24 cellular contexts compared by ENCODE assay signal in genomic region chr10:26213157-26213780, GRCh38. TPM values are rescaled to one million over a fixed set of nuclear protein-coding genes. Genes with fewer than 3 reads are reported as not detected.
"Had no signal": no experiment of that assay in that cellular context is flagged by ENCODE, and none has a peak within 500 bp of the region (broad histone marks: within the 10 kb centered on the region; RNA-seq: fewer than 3 reads in every experiment).

No MANE protein-coding gene starts in this region.

- H3K36me3 Mint-ChIP-seq: activated naive CD4-positive, alpha-beta T cell treated with anti-CD3 and anti-CD28 coated beads, Interleukin-2, amount 50 U/mL, for 72 hours; mesothelial cell of epicardium had no signal

- H3K9me3 ChIP-seq: adrenal gland, esophagus squamous epithelium, prostate gland, right atrium auricular region, thyroid gland had no signal

- H3K27ac ChIP-seq: adrenal gland, esophagus squamous epithelium, heart right ventricle, prostate gland, right atrium auricular region, thyroid gland, VCaP had no signal

- H3K4me3 ChIP-seq: adrenal gland, esophagus squamous epithelium, heart right ventricle, lung, prostate gland, right atrium auricular region, thyroid gland had no signal

- DNase-seq: activated CD4-positive, alpha-beta T cell treated with anti-CD3 and anti-CD28 coated beads for 1 hour; activated gamma-delta T cell; adrenal gland; effector CD8-positive, alpha-beta T cell; esophagus squamous epithelium; heart right ventricle; stimulated activated CD4-positive, alpha-beta T cell treated with anti-CD3 and anti-CD28 coated beads, Interleukin-2, amount 100 ng/mL, for 24 hours; stimulated activated naive CD4-positive, alpha-beta T cell treated with Interleukin-2 at 50 U/mL for 16 hours; thyroid gland had no signal

- H3K9me3 Mint-ChIP-seq: activated naive CD4-positive, alpha-beta T cell treated with anti-CD3 and anti-CD28 coated beads, Interleukin-2, amount 50 U/mL, for 72 hours; mesothelial cell of epicardium; T-helper 1 cell treated with Interleukin-12 subunit alpha and Interleukin-12 subunit beta and Interleukin-4 antibody, amounts not matched to agents 30 μg/mL and 1 μg/mL, for 36 hours had no signal

- H3K4me3 Mint-ChIP-seq: mesothelial cell of epicardium; nephron; T-helper 1 cell treated with Interleukin-12 subunit alpha and Interleukin-12 subunit beta and Interleukin-4 antibody, amounts not matched to agents 30 μg/mL and 1 μg/mL, for 36 hours had no signal

- H3K27ac Mint-ChIP-seq: activated naive CD4-positive, alpha-beta T cell treated with anti-CD3 and anti-CD28 coated beads, Interleukin-2, amount 50 U/mL, for 72 hours; mesothelial cell of epicardium; nephron; T-helper 1 cell treated with Interleukin-12 subunit alpha and Interleukin-12 subunit beta and Interleukin-4 antibody, amounts not matched to agents 30 μg/mL and 1 μg/mL, for 36 hours had no signal

- H3K36me3 ChIP-seq: adrenal gland, esophagus squamous epithelium, heart right ventricle, prostate gland, right atrium auricular region, thyroid gland had no signal

RNA-seq across cellular contexts. Expression of gene GAD2, which starts 3.3 kb away (rescaled TPM):
- total RNA-seq: activated naive CD4-positive, alpha-beta T cell treated with anti-CD3 and anti-CD28 coated beads, Interleukin-2, amount 50 U/mL, for 72 hours; adrenal gland; astrocyte; bronchial epithelial cell; endothelial cell of umbilical vein; esophagus squamous epithelium; heart right ventricle; lung; mesothelial cell of epicardium; omental fat pad; right atrium auricular region; skeletal muscle tissue; subcutaneous adipose tissue; thyroid gland had no signal
- polyA plus RNA-seq: adrenal gland, endothelial cell of umbilical vein, heart right ventricle, keratinocyte, lung had no signal
